Comparison of ENCODE assay signal across 16 cellular contexts in genomic region chr13:113502686-113503085, GRCh38. TPM values are rescaled to one million over a fixed set of nuclear protein-coding genes. Genes with fewer than 3 reads are reported as not detected.
DNase-seq lines count a peak whose midpoint lies in the region; ATAC-seq and TF ChIP-seq lines count a peak whose summit lies in the region.
"Had no signal": no experiment of that assay in that cellular context is flagged by ENCODE, and none has a peak within 500 bp of the region (broad histone marks: within the 10 kb centered on the region; RNA-seq: fewer than 3 reads in every experiment).

No MANE protein-coding gene starts in this region.

- no peak overlapping the region for H2BK15ac ChIP-seq in neuronal stem cell (ENCODE audit: low read length)

- no peak overlapping the region for H3K14ac ChIP-seq in neuronal stem cell (ENCODE audit: low read length)

- H3K18ac ChIP-seq in neuronal stem cell (ENCODE audit: low read length) = no peak overlapping the region

- H3K9me3 ChIP-seq in BLaER1 (peaks cover under 1% of the 10 kb centered on the region; the same call in 1 of the 2 replicates), HEK293 (ENCODE audit: control insufficient read depth, insufficient read depth, low read depth, low read length) (no peaks in the 10 kb centered on the region), neuronal stem cell (replicated peaks in 1 of 2; ENCODE audit: control insufficient read depth in 2 of 2, insufficient read depth in 1 of 2, low read depth in 1 of 2, low read length in 2 of 2) (no peaks in the 10 kb centered on the region)
- H3K9me3 ChIP-seq: Caco-2, HAP-1 had no signal

- TF ChIP-seq CTCF in HEK293 (tag by site-specific recombination; IDR thresholded peaks at IDR 0.05) (no peak), omental fat pad (IDR thresholded peaks at IDR 0.05) (no peak)

- H4K8ac ChIP-seq in neuronal stem cell (ENCODE audit: low read depth, low read length) = no peak overlapping the region

- no CpG with 5 or more reads among the region's 16 CpGs for WGBS in neuronal stem cell (ENCODE audit: extremely low coverage in 2 of 2, insufficient read length in 2 of 2, insufficient replicate concordance in 1 of 2), 2 donors

- H3K4me1 ChIP-seq in BLaER1 (peaks cover 38% of the 10 kb centered on the region), HEK293 (ENCODE audit: control insufficient read depth, insufficient read depth, low read length) (no peaks in the 10 kb centered on the region), neuronal stem cell (ENCODE audit: control insufficient read depth in 2 of 2, insufficient read depth in 1 of 2, low read depth in 1 of 2, low read length in 2 of 2) (no peaks in the 10 kb centered on the region)
- H3K4me1 ChIP-seq: Caco-2, HAP-1 had no signal

- no peak overlapping the region for H2AFZ ChIP-seq in neuronal stem cell (ENCODE audit: low read length)

- DNase-seq in neuronal stem cell (ENCODE audit: low spot score) = no peak
- no peak for DNase-seq in omental fat pad (ENCODE audit: low spot score)
- no peak for DNase-seq in HEK293T (ENCODE audit: extremely low spot score)
- no peak for DNase-seq in cerebellar cortex (ENCODE audit: low spot score)
- DNase-seq: Caco-2; CD4-positive, CD25-positive, alpha-beta regulatory T cell; CD8-positive, alpha-beta T cell; DMS153; DND-41; GOT3 had no signal

- no peak overlapping the region for H3K27ac ChIP-seq in BLaER1
- no peak overlapping the region for H3K27ac ChIP-seq in HEK293 (ENCODE audit: extremely low read depth, low read depth, low read length)
- no peak overlapping the region for H3K27ac ChIP-seq in neuronal stem cell (replicated peaks; ENCODE audit: low read length)
- H3K27ac ChIP-seq: C4-2B had no signal

- peak overlapping the region; percentile 29 for H3K23ac ChIP-seq in neuronal stem cell (ENCODE audit: low read depth, low read length, poor library complexity)

- CTCF ChIA-PET in HEK293 (lab: Yijun Ruan, JAX) (interaction anchor here (1.3 kb wide), 1 partner anchor 14 kb away, joined by 3 read pairs; no protein-coding TSS in a partner anchor), HEK293T (lab: Yijun Ruan, JAX) (no interaction called here)

- ATAC-seq in esophagus mucosa (peak; percentile 26), omental fat pad (ENCODE audit: low FRiP score) (no peak), GM21737 (IDR thresholded peaks at IDR 0.05; ENCODE audit: unreplicated experiment) (no peak)
- ATAC-seq: CD8-positive, alpha-beta T cell had no signal

- H2AK5ac ChIP-seq in neuronal stem cell (ENCODE audit: low read depth, low read length) = no peak overlapping the region

- no peak overlapping the region for H2BK12ac ChIP-seq in neuronal stem cell (ENCODE audit: low read length)

- H4K20me1 ChIP-seq in BLaER1 = no peaks in the 10 kb centered on the region

- POLR2A ChIA-PET in HEK293 (lab: Yijun Ruan, JAX) = no interaction called here
- POLR2A ChIA-PET in HEK293T (lab: Yijun Ruan, JAX) = no interaction called here

- H3K9ac ChIP-seq in BLaER1 (0 out of 2 replicates have a peak overlapping the region, but pooled peaks have one; percentile 8), neuronal stem cell (ENCODE audit: low read depth, low read length, poor library complexity) (no peak overlapping the region)

- peaks cover 5% of the 10 kb centered on the region for H3K79me1 ChIP-seq in neuronal stem cell (ENCODE audit: low read depth, low read length)

- no peak overlapping the region for H4K91ac ChIP-seq in neuronal stem cell (ENCODE audit: low read depth, low read length, poor library complexity)

- H3K4me2 ChIP-seq in BLaER1 (no peak overlapping the region), neuronal stem cell (ENCODE audit: insufficient read depth, low read length, poor library complexity, severe bottlenecking) (no peak overlapping the region)

- H3K27me3 ChIP-seq in BLaER1 (no peaks in the 10 kb centered on the region), neuronal stem cell (ENCODE audit: control insufficient read depth in 3 of 3, insufficient read depth in 3 of 3, low read depth in 1 of 3, low read length in 3 of 3) (no peaks in the 10 kb centered on the region)

- H3K4me3 ChIP-seq in BLaER1 (no peak overlapping the region), HEK293 (ENCODE audit: low read depth, low read length) (no peak overlapping the region), neuronal stem cell (ENCODE audit: low read length in 2 of 2) (no peak overlapping the region)
- H3K4me3 ChIP-seq: HAP-1 had no signal

- H3K36me3 ChIP-seq in BLaER1 (peaks cover 89% of the 10 kb centered on the region), HEK293 (ENCODE audit: control insufficient read depth in 2 of 2, insufficient read depth in 1 of 2, low read length in 2 of 2) (peaks cover 9 to 79% of the 10 kb centered on the region in 2 experiments; a peak in 2 of 3 replicates), neuronal stem cell (replicated peaks in 1 of 2; ENCODE audit: control insufficient read depth in 2 of 2, insufficient read depth in 2 of 2, low read length in 2 of 2) (peaks cover 44 to 96% of the 10 kb centered on the region in 2 donors)

- H2BK120ac ChIP-seq in neuronal stem cell (ENCODE audit: low read depth, low read length) = no peak overlapping the region

- H3K4ac ChIP-seq in neuronal stem cell (ENCODE audit: low read length) = no peak overlapping the region

- H2BK5ac ChIP-seq in neuronal stem cell (ENCODE audit: low read length) = no peak overlapping the region

TF ChIP-seq in HEK293, 187 proteins besides CTCF, POLR2A, EP300 and RAD21:
- TF ChIP-seq KLF9 (tag by site-specific recombination; IDR thresholded peaks at IDR 0.05; ENCODE audit: low read depth) (peak; percentile 12; the same call in 1 of the 2 replicates), ZBTB17 (tag by site-specific recombination; IDR thresholded peaks at IDR 0.05) (no peak)

TF ChIP-seq in HEK293T, 16 proteins besides CTCF, POLR2A, EP300 and RAD21:
- TF ChIP-seq BHLHE40 (IDR thresholded peaks at IDR 0.05; ENCODE audit: borderline replicate concordance) (no peak), ARNT (IDR thresholded peaks at IDR 0.05) (no peak), ELF4 (IDR thresholded peaks at IDR 0.05) (no peak)
TF ChIP-seq in HEK293T: peak in this region for 0.

RNA-seq across cellular contexts. Expression of gene DCUN1D2, which starts 12.2 kb away (rescaled TPM):
- total RNA-seq in esophagus mucosa (8.4 TPM), omental fat pad (10 to 100 TPM; 10.9 to 28.4 (median 14.5) TPM)
- polyA plus RNA-seq in neuronal stem cell (2013, experiment 1 of 2) = 21.3 TPM
- polyA plus RNA-seq in neuronal stem cell (2013, experiment 2 of 2) = 22.2 TPM

RNA-seq across cellular contexts. Expression of gene ADPRHL1, which starts 49.4 kb away (rescaled TPM):
- total RNA-seq in esophagus mucosa (2.5 TPM), omental fat pad (1 to 10 TPM in 3 of 4 donors, under 1 TPM in 1; 0.72 to 2.7 (median 1.7) TPM)
- 0.47 TPM for polyA plus RNA-seq in neuronal stem cell (2013, experiment 1 of 2)
- 0.40 TPM for polyA plus RNA-seq in neuronal stem cell (2013, experiment 2 of 2)
